Comparison of ENCODE assay signal across 8 cellular contexts in genomic region chr2:239381709-239382134, GRCh38. TPM values are rescaled to one million over a fixed set of nuclear protein-coding genes. Genes with fewer than 3 reads are reported as not detected.
DNase-seq lines count a peak whose midpoint lies in the region; ATAC-seq, FAIRE-seq and TF ChIP-seq lines count a peak whose summit lies in the region.

No MANE protein-coding gene starts in this region.

- H3K4me3 ChIP-seq in CD4-positive, CD25-positive, alpha-beta regulatory T cell (ENCODE audit: low read depth, low read length) = peak overlapping the region; percentile 96
- H3K4me3 ChIP-seq in dorsolateral prefrontal cortex = peak overlapping the region in 33 of 59 donors; percentile 2 to 62 (median 42)
- no peak overlapping the region for H3K4me3 ChIP-seq in gastrocnemius medialis

- no peaks in the 10 kb centered on the region for H3K36me3 ChIP-seq in CD4-positive, CD25-positive, alpha-beta regulatory T cell (ENCODE audit: control insufficient read depth, insufficient read depth, low read length)
- no peaks in the 10 kb centered on the region for H3K36me3 ChIP-seq in gastrocnemius medialis

- peak in 1 of 56 donors; percentile 15 for TF ChIP-seq CTCF in dorsolateral prefrontal cortex (IDR thresholded peaks at IDR 0.05 in 54 of 56, conservative IDR thresholded peaks at IDR 0.05 in 2 of 56; ENCODE audit: low read depth in 1 of 56, partially characterized antibody in 56 of 56)
- no peak for TF ChIP-seq CTCF in gastrocnemius medialis (IDR thresholded peaks at IDR 0.05 in 4 of 5, conservative IDR thresholded peaks at IDR 0.05 in 1 of 5)

- TF ChIP-seq POLR2A in gastrocnemius medialis (IDR thresholded peaks at IDR 0.05) = no peak

- intact Hi-C loops in dorsolateral prefrontal cortex (cut with DNase I) = no loop called here
- intact Hi-C loops in gastrocnemius medialis (cut with DNase I; ENCODE audit: low total_unique reads) = no loop called here

- H3K4me1 ChIP-seq in CD4-positive, CD25-positive, alpha-beta regulatory T cell (ENCODE audit: control insufficient read depth, insufficient read depth, low read length, poor library complexity, severe bottlenecking) = peaks cover 20% of the 10 kb centered on the region
- no peaks in the 10 kb centered on the region for H3K4me1 ChIP-seq in gastrocnemius medialis

- in situ Hi-C loops in gastrocnemius medialis (cut with MboI; ENCODE audit: low sequenced_read_pairs in 4 of 4) = loop anchor here in 1 of 4 donors (10.0 kb wide), 1 partner anchor 47 kb away; no protein-coding TSS in a partner anchor

- H3K4me1 Mint-ChIP-seq in CD4-positive, CD25-positive, alpha-beta regulatory T cell = peaks cover 8 to 39% (median 17%) of the 10 kb centered on the region in 4 donors

- H3K36me3 Mint-ChIP-seq in CD4-positive, CD25-positive, alpha-beta regulatory T cell = peaks cover 9% of the 10 kb centered on the region

- H3K4me3 Mint-ChIP-seq in CD4-positive, CD25-positive, alpha-beta regulatory T cell = peak overlapping the region in 3 of 4 donors; percentile 74 to 90 (median 83)

- peak overlapping the region; percentile 95 to 97 (median 97) for H3K27ac Mint-ChIP-seq in CD4-positive, CD25-positive, alpha-beta regulatory T cell

- no peaks in the 10 kb centered on the region for H3K9me3 Mint-ChIP-seq in CD4-positive, CD25-positive, alpha-beta regulatory T cell

- FAIRE-seq in GM19239 (lab: Jason Lieb, UNC) = peak; percentile 92

- no peaks in the 10 kb centered on the region for H3K9me3 ChIP-seq in CD4-positive, CD25-positive, alpha-beta regulatory T cell (ENCODE audit: control insufficient read depth in 2 of 2, low read length in 2 of 2)
- H3K9me3 ChIP-seq in gastrocnemius medialis = no peaks in the 10 kb centered on the region

- peak overlapping the region; percentile 80 for H3K27ac ChIP-seq in CD4-positive, CD25-positive, alpha-beta regulatory T cell (ENCODE audit: insufficient read depth, low read length, poor library complexity, severe bottlenecking)
- H3K27ac ChIP-seq in dorsolateral prefrontal cortex (peak overlapping the region in 58 of 59 donors; percentile 0 to 89 (median 78)), gastrocnemius medialis (no peak overlapping the region)

- no peaks in the 10 kb centered on the region for H3K27me3 Mint-ChIP-seq in CD4-positive, CD25-positive, alpha-beta regulatory T cell

- H3K27me3 ChIP-seq in CD4-positive, CD25-positive, alpha-beta regulatory T cell (ENCODE audit: control insufficient read depth, insufficient read depth, low read length) = no peaks in the 10 kb centered on the region
- H3K27me3 ChIP-seq in dorsolateral prefrontal cortex = no peaks in the 10 kb centered on the region
- H3K27me3 ChIP-seq in gastrocnemius medialis = no peaks in the 10 kb centered on the region

- DNase-seq in CD4-positive, CD25-positive, alpha-beta regulatory T cell = no peak
- DNase-seq in GM19239 (ENCODE audit: insufficient read length, low spot score) = peak; percentile 75
- DNase-seq in dorsolateral prefrontal cortex = peak in 7 of 10 donors; percentile 24 to 69 (median 52)
- no peak for DNase-seq in hepatic stellate cell (ENCODE audit: low spot score)
- DNase-seq in HuH-7 (ENCODE audit: low spot score) = no peak
- DNase-seq in NCI-H1930 (lab: John Stamatoyannopoulos, UW) = no peak
- no peak for DNase-seq in gastrocnemius medialis

- ATAC-seq in CD4-positive, CD25-positive, alpha-beta regulatory T cell (ENCODE audit: low read depth in 2 of 2) = no peak
- ATAC-seq in HG03342 (IDR thresholded peaks at IDR 0.05; ENCODE audit: unreplicated experiment) (peak; percentile 65), gastrocnemius medialis (no peak)

RNA-seq across cellular contexts. Expression of gene HDAC4, which starts 19.1 kb away (rescaled TPM):
- total RNA-seq in CD4-positive, CD25-positive, alpha-beta regulatory T cell = 118 TPM
- polyA plus RNA-seq in CD4-positive, CD25-positive, alpha-beta regulatory T cell = 1 to 10 TPM; 6.5 to 9.0 (median 7.9) TPM
- 100 to 1,000 TPM in 51 of 120 experiments, 10 to 100 TPM in 69; 57.4 to 167 (median 97.8) TPM for total RNA-seq in dorsolateral prefrontal cortex
- 100 to 1,000 TPM in 2 of 4 donors, 10 to 100 TPM in 2; 23.6 to 257 (median 119) TPM for total RNA-seq in gastrocnemius medialis

Comparison
In these comparisons a context has a peak if more than half of its experiments do, and no peak if none do; other contexts are left out.
1. DNase-seq: peak in GM19239 (single experiment) and dorsolateral prefrontal cortex (7 of 10); none in CD4-positive, CD25-positive, alpha-beta regulatory T cell (0 of 3), hepatic stellate cell (single experiment), HuH-7 (single experiment), NCI-H1930 (0 of 2) and gastrocnemius medialis (0 of 2).
2. H3K27ac ChIP-seq: peak in CD4-positive, CD25-positive, alpha-beta regulatory T cell (single experiment) and dorsolateral prefrontal cortex (58 of 59); none in gastrocnemius medialis (0 of 4).
3. H3K4me3 ChIP-seq: peak in CD4-positive, CD25-positive, alpha-beta regulatory T cell (single experiment) and dorsolateral prefrontal cortex (33 of 59); none in gastrocnemius medialis (0 of 4).